10 cellular contexts compared by ENCODE assay signal in genomic region chr6:44569931-44570385, GRCh38.
DNase-seq lines count a peak whose midpoint lies in the region; ATAC-seq and TF ChIP-seq lines count a peak whose summit lies in the region.
"Had no signal": no experiment of that assay in that cellular context is flagged by ENCODE, and none has a peak within 500 bp of the region (broad histone marks: within the 10 kb centered on the region; RNA-seq: fewer than 3 reads in every experiment).

No MANE protein-coding gene starts in this region.

- no peak overlapping the region for H3K27ac ChIP-seq in psoas muscle
- H3K27ac ChIP-seq: ovary, VCaP had no signal

- peaks cover 7% of the 10 kb centered on the region for H3K4me1 ChIP-seq in psoas muscle

- intact Hi-C loops in psoas muscle (cut with DNase I), result no loop called here

- no peak overlapping the region for H3K4me3 ChIP-seq in psoas muscle
- H3K4me3 ChIP-seq: ovary had no signal

- WGBS in psoas muscle, 3 donors, result 2 to 3% (median 2%) methylated on average over 7 of the region's 7 CpGs

- no peak for TF ChIP-seq CTCF in psoas muscle (IDR thresholded peaks at IDR 0.05)

- in situ Hi-C loops in G401 (cut with HindIII; ENCODE audit: low sequenced_read_pairs), result no loop called here

- DNase-seq in G401 (ENCODE audit: low spot score) (peak; percentile 31), SKM-1 (lab: John Stamatoyannopoulos, UW; ENCODE audit: unreplicated experiment) (peak; percentile 93), globus pallidus (ENCODE audit: low spot score) (peak; percentile 60), psoas muscle (peak; percentile 44 to 76)
- DNase-seq in stimulated activated CD4-positive, alpha-beta T cell treated with anti-CD3 and anti-CD28 coated beads, Interleukin-12 subunit alpha, Interleukin-12 subunit beta, amount 100 ng/mL, for 4 hours, result no peak

- peak; percentile 44 to 63 (median 56) for ATAC-seq in psoas muscle
- no peak for ATAC-seq in HG03521 (IDR thresholded peaks at IDR 0.05; ENCODE audit: unreplicated experiment)
- ATAC-seq in HG03342 (IDR thresholded peaks at IDR 0.05; ENCODE audit: unreplicated experiment), result no peak
- ATAC-seq in HG03196 (IDR thresholded peaks at IDR 0.05; ENCODE audit: unreplicated experiment), result no peak

- H3K27me3 ChIP-seq in psoas muscle (ENCODE audit: insufficient read depth in 3 of 3, low read length in 2 of 3), result no peaks in the 10 kb centered on the region
- H3K27me3 ChIP-seq: ovary had no signal

- H3K36me3 ChIP-seq in psoas muscle (ENCODE audit: insufficient read depth in 1 of 2, low read depth in 1 of 2), result no peaks in the 10 kb centered on the region
- H3K36me3 ChIP-seq: ovary had no signal

- H3K9me3 ChIP-seq in psoas muscle, result no peaks in the 10 kb centered on the region
- H3K9me3 ChIP-seq: ovary had no signal

Comparison
In these comparisons a context has a peak if more than half of its experiments do, and no peak if none do; other contexts are left out.
1. ATAC-seq: peak in psoas muscle (4 of 4); none in HG03521 (single experiment), HG03342 (single experiment) and HG03196 (single experiment).